In the genomic region with DNA sequence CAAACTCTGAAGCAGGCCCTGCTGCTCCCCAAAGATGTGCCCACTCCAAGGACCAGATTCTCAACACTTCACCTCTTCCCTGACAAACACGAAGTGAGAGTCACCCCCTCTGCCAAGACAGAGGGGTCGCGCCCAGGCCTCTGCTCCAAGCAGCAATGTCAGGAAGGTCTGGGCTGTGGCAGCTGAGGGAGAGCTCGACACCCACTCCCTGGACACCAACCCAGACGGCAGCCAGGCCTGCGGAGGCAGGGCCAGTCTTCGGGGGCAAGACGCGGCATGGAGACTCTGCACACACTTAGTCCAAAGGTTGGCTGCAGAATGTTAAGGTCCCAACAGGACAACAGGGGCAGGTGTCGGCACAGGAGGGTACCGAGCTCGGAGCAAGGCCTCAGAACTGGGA, we compare ENCODE assay signal across 17 cellular contexts.
DNase-seq lines count a peak whose midpoint lies in the region; ATAC-seq and TF ChIP-seq lines count a peak whose summit lies in the region.
"Had no signal": no experiment of that assay in that cellular context is flagged by ENCODE, and none has a peak within 500 bp of the region (broad histone marks: within the 10 kb centered on the region; RNA-seq: fewer than 3 reads in every experiment).

No MANE protein-coding gene starts in this region.

- H3K27ac ChIP-seq in RWPE1 (0 out of 2 replicates have a peak overlapping the region, but pooled peaks have one; percentile 2), endodermal cell (ENCODE audit: low read depth, low read length) (no peak overlapping the region), psoas muscle (no peak overlapping the region), adrenal gland (no peak overlapping the region)
- H3K27ac ChIP-seq: esophagus muscularis mucosa, lower lobe of right lung, transverse colon had no signal

- ATAC-seq in psoas muscle (peak in 3 of 4 donors; percentile 8 to 32 (median 15)), HG03095 (IDR thresholded peaks at IDR 0.05; ENCODE audit: unreplicated experiment) (no peak)
- ATAC-seq: stimulated activated memory B cell treated with anti-CD40 and anti-IgM and Interleukin-4, amounts not matched to agents 10 μg/mL and 1 μg/mL and 100 μg/mL, for 72 hours had no signal

- DNase-seq in activated CD4-positive, alpha-beta memory T cell treated with anti-CD3 and anti-CD28 coated beads, Interleukin-2, amount 10 ng/mL, durations not matched to agents 7 days and 5 days: no peak
- no peak for DNase-seq in activated CD4-positive, alpha-beta memory T cell treated with anti-CD3 and anti-CD28 coated beads for 36 hours
- DNase-seq in RWPE1 (ENCODE audit: low spot score): no peak
- DNase-seq in endodermal cell: peak; percentile 31
- peak in 1 of 2 donors; percentile 28 for DNase-seq in psoas muscle
- no peak for DNase-seq in adrenal gland
- DNase-seq in mesenteric fat pad (ENCODE audit: low spot score): no peak
- DNase-seq: C1 segment of cervical spinal cord, Karpas-422, NCI-H1092 treated with DMSO at 0.1 percent for 48 hours, NCI-H524, SHP77 treated with DMSO at 0.1 percent for 48 hours, transverse colon had no signal

- H3K4me3 ChIP-seq in endodermal cell (ENCODE audit: low read length) (no peak overlapping the region), psoas muscle (no peak overlapping the region), adrenal gland (no peak overlapping the region)
- H3K4me3 ChIP-seq: esophagus muscularis mucosa, lower lobe of right lung, transverse colon had no signal

- CTCF ChIA-PET in activated CD4-positive, alpha-beta memory T cell treated with anti-CD3 and anti-CD28 coated beads, Interleukin-2, amount 10 ng/mL, durations not matched to agents 7 days and 5 days (lab: Charles Lee): no interaction called here
- CTCF ChIA-PET in activated CD4-positive, alpha-beta memory T cell treated with anti-CD3 and anti-CD28 coated beads for 36 hours (lab: Charles Lee): no interaction called here
- CTCF ChIA-PET in RWPE1 (lab: Yijun Ruan, JAX): no interaction called here

- TF ChIP-seq CTCF in RWPE1 (conservative IDR thresholded peaks at IDR 0.05; ENCODE audit: low read depth) (no peak), endodermal cell (conservative IDR thresholded peaks at IDR 0.05) (no peak), psoas muscle (IDR thresholded peaks at IDR 0.05) (no peak), adrenal gland (IDR thresholded peaks at IDR 0.05) (no peak)

- TF ChIP-seq POLR2A in adrenal gland (IDR thresholded peaks at IDR 0.05): no peak

- H3K4me3 Mint-ChIP-seq in activated CD4-positive, alpha-beta memory T cell treated with anti-CD3 and anti-CD28 coated beads, Interleukin-2, amount 10 ng/mL, durations not matched to agents 7 days and 5 days: no peak overlapping the region
- no peak overlapping the region for H3K4me3 Mint-ChIP-seq in activated CD4-positive, alpha-beta memory T cell treated with anti-CD3 and anti-CD28 coated beads for 36 hours
- H3K4me3 Mint-ChIP-seq in endodermal cell: no peak overlapping the region
- H3K4me3 Mint-ChIP-seq: stimulated activated memory B cell treated with anti-CD40 and anti-IgM and Interleukin-4, amounts not matched to agents 10 μg/mL and 1 μg/mL and 100 μg/mL, for 72 hours had no signal

- H3K36me3 Mint-ChIP-seq in activated CD4-positive, alpha-beta memory T cell treated with anti-CD3 and anti-CD28 coated beads, Interleukin-2, amount 10 ng/mL, durations not matched to agents 7 days and 5 days (ENCODE audit: low read depth): peaks cover 9% of the 10 kb centered on the region
- H3K36me3 Mint-ChIP-seq in activated CD4-positive, alpha-beta memory T cell treated with anti-CD3 and anti-CD28 coated beads for 36 hours: peaks cover 7% of the 10 kb centered on the region
- H3K36me3 Mint-ChIP-seq in endodermal cell (ENCODE audit: low read depth): no peaks in the 10 kb centered on the region

- peaks cover 11% of the 10 kb centered on the region for H3K27me3 Mint-ChIP-seq in activated CD4-positive, alpha-beta memory T cell treated with anti-CD3 and anti-CD28 coated beads, Interleukin-2, amount 10 ng/mL, durations not matched to agents 7 days and 5 days
- peaks cover 7% of the 10 kb centered on the region for H3K27me3 Mint-ChIP-seq in activated CD4-positive, alpha-beta memory T cell treated with anti-CD3 and anti-CD28 coated beads for 36 hours
- H3K27me3 Mint-ChIP-seq in endodermal cell (ENCODE audit: insufficient read depth): peaks cover 15% of the 10 kb centered on the region

- H3K9me3 Mint-ChIP-seq in activated CD4-positive, alpha-beta memory T cell treated with anti-CD3 and anti-CD28 coated beads, Interleukin-2, amount 10 ng/mL, durations not matched to agents 7 days and 5 days: peaks cover 21% of the 10 kb centered on the region
- peaks cover 23% of the 10 kb centered on the region for H3K9me3 Mint-ChIP-seq in activated CD4-positive, alpha-beta memory T cell treated with anti-CD3 and anti-CD28 coated beads for 36 hours
- peaks cover 16% of the 10 kb centered on the region for H3K9me3 Mint-ChIP-seq in endodermal cell

- H3K27me3 ChIP-seq in endodermal cell (ENCODE audit: control insufficient read depth, insufficient read depth, low read length, poor library complexity, severe bottlenecking) (no peaks in the 10 kb centered on the region), psoas muscle (ENCODE audit: insufficient read depth in 3 of 3, low read length in 2 of 3) (no peaks in the 10 kb centered on the region), adrenal gland (peaks cover 4% of the 10 kb centered on the region)
- H3K27me3 ChIP-seq: transverse colon had no signal

- H3K9ac ChIP-seq in endodermal cell (ENCODE audit: extremely low read depth, low read length, poor library complexity, severe bottlenecking): no peak overlapping the region

- peaks cover 35% of the 10 kb centered on the region for H3K4me1 Mint-ChIP-seq in activated CD4-positive, alpha-beta memory T cell treated with anti-CD3 and anti-CD28 coated beads, Interleukin-2, amount 10 ng/mL, durations not matched to agents 7 days and 5 days
- H3K4me1 Mint-ChIP-seq in activated CD4-positive, alpha-beta memory T cell treated with anti-CD3 and anti-CD28 coated beads for 36 hours (ENCODE audit: low read depth): peaks cover 40% of the 10 kb centered on the region
- peaks cover 19% of the 10 kb centered on the region for H3K4me1 Mint-ChIP-seq in endodermal cell

- H3K4me1 ChIP-seq in endodermal cell (ENCODE audit: control insufficient read depth, insufficient read depth, low read length) (no peaks in the 10 kb centered on the region), psoas muscle (peaks cover 11% of the 10 kb centered on the region), adrenal gland (replicated peaks in 1 of 2) (no peaks in the 10 kb centered on the region)
- H3K4me1 ChIP-seq: transverse colon had no signal

- H3K36me3 ChIP-seq in endodermal cell (ENCODE audit: control insufficient read depth, insufficient read depth, low read length) (no peaks in the 10 kb centered on the region), psoas muscle (ENCODE audit: insufficient read depth in 1 of 2, low read depth in 1 of 2) (no peaks in the 10 kb centered on the region), adrenal gland (replicated peaks in 1 of 2) (no peaks in the 10 kb centered on the region)
- H3K36me3 ChIP-seq: esophagus muscularis mucosa, lower lobe of right lung, transverse colon had no signal

- POLR2A ChIA-PET in activated CD4-positive, alpha-beta memory T cell treated with anti-CD3 and anti-CD28 coated beads, Interleukin-2, amount 10 ng/mL, durations not matched to agents 7 days and 5 days (lab: Charles Lee): interaction anchor here (2.1 kb wide), 1 partner anchor 58 kb away, joined by 30 read pairs; no protein-coding TSS in a partner anchor
- POLR2A ChIA-PET in activated CD4-positive, alpha-beta memory T cell treated with anti-CD3 and anti-CD28 coated beads for 36 hours (lab: Charles Lee): no interaction called here
- POLR2A ChIA-PET in RWPE1 (lab: Yijun Ruan, JAX; ENCODE audit: low non-redundant PET): no interaction called here

- H3K9me3 ChIP-seq in endodermal cell (ENCODE audit: control insufficient read depth, low read length) (no peaks in the 10 kb centered on the region), psoas muscle (no peaks in the 10 kb centered on the region), adrenal gland (replicated peaks in 1 of 3) (no peaks in the 10 kb centered on the region)
- H3K9me3 ChIP-seq: lower lobe of right lung had no signal

- intact Hi-C loops in activated CD4-positive, alpha-beta memory T cell treated with anti-CD3 and anti-CD28 coated beads for 36 hours (cut with micrococcal nuclease): loop anchor here (1.0 to 5.0 kb wide), 3 partner anchors 58 to 156 kb away; a partner anchor contains a TSS
- intact Hi-C loops in psoas muscle (cut with DNase I) (no loop called here), adrenal gland (cut with DNase I) (no loop called here)

- peak overlapping the region; percentile 89 for H3K27ac Mint-ChIP-seq in activated CD4-positive, alpha-beta memory T cell treated with anti-CD3 and anti-CD28 coated beads, Interleukin-2, amount 10 ng/mL, durations not matched to agents 7 days and 5 days
- no peak overlapping the region for H3K27ac Mint-ChIP-seq in activated CD4-positive, alpha-beta memory T cell treated with anti-CD3 and anti-CD28 coated beads for 36 hours
- H3K27ac Mint-ChIP-seq in endodermal cell: no peak overlapping the region

- 81 to 96% methylated on average over 6 to 11 of the region's 12 CpGs for WGBS in endodermal cell (ENCODE audit: insufficient coverage in 1 of 2, insufficient read length in 1 of 2), 2 experiments
- WGBS in psoas muscle, 3 donors: 44 to 67% (median 49%) methylated on average over 11 of the region's 12 CpGs
- 75 to 90% (median 84%) methylated on average over 9 to 11 of the region's 12 CpGs for WGBS in adrenal gland, 4 donors
